In the genomic region with DNA sequence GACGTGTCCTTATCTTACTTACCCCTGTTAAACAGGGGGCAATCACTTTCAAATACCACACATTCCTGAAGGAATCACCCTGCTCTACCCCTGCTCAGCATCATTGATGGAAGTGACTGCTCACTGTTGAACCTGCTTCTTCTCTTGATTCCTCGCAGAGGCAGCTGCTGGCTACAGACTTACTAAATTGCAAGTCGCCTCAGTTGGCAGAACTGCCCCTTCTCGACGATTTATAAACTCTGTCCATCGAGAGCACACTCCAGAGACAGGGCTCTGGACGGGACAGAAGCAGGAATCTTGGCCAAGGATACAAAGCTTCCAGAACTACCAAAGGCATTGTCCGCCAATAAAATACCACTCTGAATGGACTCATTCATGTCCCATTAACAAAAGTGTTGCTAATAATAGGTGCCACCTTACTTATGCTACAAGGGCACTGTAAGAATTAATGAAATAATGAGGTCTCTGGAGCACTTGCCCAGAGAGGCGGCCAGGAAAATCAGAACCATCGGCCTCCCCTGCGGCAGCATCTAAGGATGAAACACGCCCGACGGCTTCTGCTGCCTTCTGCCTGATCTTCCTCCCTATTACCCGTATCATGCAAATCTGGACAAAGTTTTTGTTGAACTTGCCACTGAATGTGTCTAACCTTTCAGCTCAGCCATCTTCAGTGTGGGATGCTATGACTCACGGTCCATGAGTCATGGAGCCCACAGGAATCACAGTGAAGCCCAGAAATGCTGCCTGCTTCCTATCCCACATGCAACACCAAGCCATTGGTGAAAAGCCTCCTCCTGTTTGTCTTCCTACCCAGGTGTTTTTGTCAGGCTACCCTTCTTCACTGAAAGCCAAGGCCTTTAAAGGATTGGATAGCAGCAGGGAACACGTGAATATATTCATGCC, we compare ENCODE assay signal across 8 cellular contexts.
A peak's percentile ranks its signal among the peaks of the same experiment; 100 is the strongest.
DNase-seq lines count a peak whose midpoint lies in the region; ATAC-seq and TF ChIP-seq lines count a peak whose summit lies in the region.

No MANE protein-coding gene starts in this region.

- H3K4me3 Mint-ChIP-seq in CD4-positive, alpha-beta T cell, result no peak overlapping the region

- H3K9ac ChIP-seq in adipocyte (ENCODE audit: low read length), result no peak overlapping the region

- H3K4me3 ChIP-seq in adipocyte (ENCODE audit: low read length), result no peak overlapping the region

- H3K9me3 Mint-ChIP-seq in CD4-positive, alpha-beta T cell, result no peaks in the 10 kb centered on the region

- H3K27ac ChIP-seq in CD4-positive, alpha-beta T cell (ENCODE audit: low read depth, low read length), result no peak overlapping the region

- no peak for TF ChIP-seq CTCF in CD4-positive, alpha-beta T cell (IDR thresholded peaks at IDR 0.05)

- no peaks in the 10 kb centered on the region for H3K9me3 ChIP-seq in adipocyte (ENCODE audit: control insufficient read depth, low read length)
- H3K9me3 ChIP-seq in CD4-positive, alpha-beta T cell (ENCODE audit: control insufficient read depth, low read length), result no peaks in the 10 kb centered on the region

- H3K27ac Mint-ChIP-seq in CD4-positive, alpha-beta T cell, result no peak overlapping the region

- H3K4me1 ChIP-seq in adipocyte (ENCODE audit: control insufficient read depth, insufficient read depth, low read length), result peaks cover 16% of the 10 kb centered on the region

- peak; percentile 7 for DNase-seq in stimulated activated naive CD4-positive, alpha-beta T cell treated with Interleukin-2 at 50 U/mL for 16 hours (lab: John Stamatoyannopoulos, UW)
- DNase-seq in stimulated activated naive CD4-positive, alpha-beta T cell (lab: John Stamatoyannopoulos, UW), result no peak
- DNase-seq in adipocyte (ENCODE audit: low read depth) (peak; percentile 88), islet precursor cell (peak; percentile 94), NCI-H526 treated with DMSO at 0.1 percent for 48 hours (lab: John Stamatoyannopoulos, UW) (no peak)
- DNase-seq in stimulated activated CD4-positive, alpha-beta T cell treated with anti-CD3 and anti-CD28 coated beads, Interleukin-4, amount 100 ng/mL, for 48 hours (ENCODE audit: low read depth in 2 of 2), result peak; percentile 21 to 58
- no peak for DNase-seq in CD4-positive, alpha-beta T cell

- POLR2A ChIA-PET in CD4-positive, alpha-beta T cell (lab: Charles Lee), result no interaction called here

- ATAC-seq in GM21619 (IDR thresholded peaks at IDR 0.05; ENCODE audit: unreplicated experiment), result no peak
- ATAC-seq in CD4-positive, alpha-beta T cell (ENCODE audit: poor library complexity), result no peak

- no peaks in the 10 kb centered on the region for H3K36me3 Mint-ChIP-seq in CD4-positive, alpha-beta T cell (ENCODE audit: low read depth)

- intact Hi-C loops in CD4-positive, alpha-beta T cell (cut with DNase I, micrococcal nuclease), result no loop called here

- no peaks in the 10 kb centered on the region for H3K27me3 Mint-ChIP-seq in CD4-positive, alpha-beta T cell

- no peaks in the 10 kb centered on the region for H3K27me3 ChIP-seq in adipocyte (replicated peaks; ENCODE audit: control insufficient read depth, insufficient read depth, low read length)
- no peaks in the 10 kb centered on the region for H3K27me3 ChIP-seq in CD4-positive, alpha-beta T cell (ENCODE audit: control insufficient read depth, insufficient read depth, low read length)

- no peaks in the 10 kb centered on the region for H3K4me1 Mint-ChIP-seq in CD4-positive, alpha-beta T cell (ENCODE audit: low read depth)

- CTCF ChIA-PET in CD4-positive, alpha-beta T cell (lab: Charles Lee), result no interaction called here

- H3K36me3 ChIP-seq in adipocyte (ENCODE audit: control insufficient read depth, insufficient read depth, low read length, severe bottlenecking), result no peaks in the 10 kb centered on the region

Comparison
In these comparisons a context has a peak if more than half of its experiments do, and no peak if none do; other contexts are left out.
1. DNase-seq: peak in stimulated activated naive CD4-positive, alpha-beta T cell treated with Interleukin-2 at 50 U/mL for 16 hours (single experiment), adipocyte (single experiment), islet precursor cell (single experiment) and stimulated activated CD4-positive, alpha-beta T cell treated with anti-CD3 and anti-CD28 coated beads, Interleukin-4, amount 100 ng/mL, for 48 hours (2 of 2); none in stimulated activated naive CD4-positive, alpha-beta T cell (0 of 6), NCI-H526 treated with DMSO at 0.1 percent for 48 hours (single experiment) and CD4-positive, alpha-beta T cell (0 of 10).